Comparison of ENCODE assay signal across 1 cellular context in the genomic region with DNA sequence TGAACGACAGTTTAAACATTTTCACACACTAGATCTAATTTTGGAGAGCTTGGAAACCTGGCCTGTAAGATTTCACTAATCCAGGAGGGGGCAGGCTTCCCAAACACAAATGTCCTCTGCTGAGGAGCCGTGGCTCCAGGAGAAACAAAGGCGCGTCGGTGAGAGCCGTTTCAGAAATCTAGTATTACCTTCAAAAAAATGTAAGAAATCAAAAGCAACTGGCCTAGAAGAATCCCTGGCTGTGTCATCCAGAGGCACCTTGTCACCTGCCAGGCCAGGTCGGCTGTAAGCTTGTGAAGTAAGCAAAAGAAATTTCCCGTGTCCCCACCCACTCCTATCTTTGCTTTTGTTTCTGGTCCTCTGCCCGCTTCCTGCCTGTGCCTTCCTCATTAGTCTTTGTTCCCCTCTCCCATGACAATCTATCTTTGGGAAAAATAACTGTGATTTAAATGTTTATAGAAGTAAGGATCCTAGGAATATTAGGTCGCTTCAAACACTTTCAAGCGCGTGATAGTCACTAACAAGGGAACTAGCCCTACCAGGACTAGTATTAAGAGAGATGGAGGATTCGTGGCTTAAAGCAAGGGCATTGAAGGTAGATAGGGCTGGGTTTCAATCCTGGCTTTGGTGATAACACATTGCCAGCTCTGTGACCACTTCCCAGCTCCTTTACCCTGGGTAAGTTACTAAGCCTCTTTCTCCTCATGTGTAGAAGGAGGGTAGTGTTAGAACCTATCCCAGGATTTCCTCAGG.
TF ChIP-seq lines count a peak whose summit lies in the region.

No MANE protein-coding gene starts in this region.

TF ChIP-seq in HepG2, 621 proteins besides CTCF, POLR2A, EP300 and RAD21 (continued from another document):
- TF ChIP-seq CEBPB (IDR thresholded peaks at IDR 0.05; ENCODE audit: borderline replicate concordance, low read depth, low read length) (no peak), ETV6 (CRISPR knock-in tag; conservative IDR thresholded peaks at IDR 0.05) (no peak), ELF1 (CRISPR knock-in tag; IDR thresholded peaks at IDR 0.05) (no peak), AGO2 (optimal IDR thresholded peaks at IDR 0.05; ENCODE audit: low read depth, low read length) (no peak), MIER2 (CRISPR knock-in tag; IDR thresholded peaks at IDR 0.05) (no peak), ZNF567 (CRISPR knock-in tag; IDR thresholded peaks at IDR 0.05; ENCODE audit: borderline replicate concordance) (no peak), ZNF335 (CRISPR knock-in tag; IDR thresholded peaks at IDR 0.05) (0 out of 2 replicates have a peak, but pooled peaks have one; percentile 34), BCLAF1 (IDR thresholded peaks at IDR 0.05) (no peak), SMARCC2 (IDR thresholded peaks at IDR 0.05) (no peak), ZNF878 (CRISPR knock-in tag; IDR thresholded peaks at IDR 0.05) (no peak), ZSCAN21 (CRISPR knock-in tag; IDR thresholded peaks at IDR 0.05; ENCODE audit: borderline replicate concordance) (no peak), POLR2AphosphoS5 (IDR thresholded peaks at IDR 0.05; ENCODE audit: low read depth, low read length) (no peak), RBM39 (IDR thresholded peaks at IDR 0.05; ENCODE audit: low read depth, low read length, poor library complexity, severe bottlenecking) (no peak), FOSL1 (CRISPR knock-in tag; IDR thresholded peaks at IDR 0.05; ENCODE audit: borderline replicate concordance) (no peak), SYNCRIP (IDR thresholded peaks at IDR 0.05; ENCODE audit: insufficient read depth, low read depth, low read length) (no peak), TSC22D2 (CRISPR knock-in tag; IDR thresholded peaks at IDR 0.05; ENCODE audit: borderline replicate concordance) (no peak), ZKSCAN8 (CRISPR knock-in tag; IDR thresholded peaks at IDR 0.05; ENCODE audit: borderline replicate concordance) (0 out of 2 replicates have a peak, but pooled peaks have one; percentile 45), CAMTA2 (CRISPR knock-in tag; IDR thresholded peaks at IDR 0.05; ENCODE audit: borderline replicate concordance) (no peak), XRCC5 (optimal IDR thresholded peaks at IDR 0.05; ENCODE audit: low read length) (no peak), ZNF687 (CRISPR knock-in tag; IDR thresholded peaks at IDR 0.05) (no peak), TAF15 (IDR thresholded peaks at IDR 0.05; ENCODE audit: low read depth, low read length, poor library complexity, severe bottlenecking) (no peak), ZBTB38 (CRISPR knock-in tag; IDR thresholded peaks at IDR 0.05) (no peak), ZHX1 (CRISPR knock-in tag; IDR thresholded peaks at IDR 0.05; ENCODE audit: low read depth) (no peak), ZNF547 (CRISPR knock-in tag; IDR thresholded peaks at IDR 0.05) (no peak; the same call in 1 of the 2 replicates), PAX8 (CRISPR knock-in tag; IDR thresholded peaks at IDR 0.05; ENCODE audit: borderline replicate concordance) (no peak), ZNF552 (CRISPR knock-in tag; IDR thresholded peaks at IDR 0.05; ENCODE audit: borderline replicate concordance) (no peak), JARID2 (CRISPR knock-in tag; IDR thresholded peaks at IDR 0.05; ENCODE audit: insufficient replicate concordance) (peak; percentile 56), HNF4A (CRISPR knock-in tag; IDR thresholded peaks at IDR 0.05) (no peak), ARID5B (CRISPR knock-in tag; IDR thresholded peaks at IDR 0.05) (peak; percentile 44), MTERF4 (CRISPR knock-in tag; IDR thresholded peaks at IDR 0.05) (no peak), SMC3 (IDR thresholded peaks at IDR 0.05; ENCODE audit: low read length) (peak; percentile 97)
- TF ChIP-seq, protein P1, sequence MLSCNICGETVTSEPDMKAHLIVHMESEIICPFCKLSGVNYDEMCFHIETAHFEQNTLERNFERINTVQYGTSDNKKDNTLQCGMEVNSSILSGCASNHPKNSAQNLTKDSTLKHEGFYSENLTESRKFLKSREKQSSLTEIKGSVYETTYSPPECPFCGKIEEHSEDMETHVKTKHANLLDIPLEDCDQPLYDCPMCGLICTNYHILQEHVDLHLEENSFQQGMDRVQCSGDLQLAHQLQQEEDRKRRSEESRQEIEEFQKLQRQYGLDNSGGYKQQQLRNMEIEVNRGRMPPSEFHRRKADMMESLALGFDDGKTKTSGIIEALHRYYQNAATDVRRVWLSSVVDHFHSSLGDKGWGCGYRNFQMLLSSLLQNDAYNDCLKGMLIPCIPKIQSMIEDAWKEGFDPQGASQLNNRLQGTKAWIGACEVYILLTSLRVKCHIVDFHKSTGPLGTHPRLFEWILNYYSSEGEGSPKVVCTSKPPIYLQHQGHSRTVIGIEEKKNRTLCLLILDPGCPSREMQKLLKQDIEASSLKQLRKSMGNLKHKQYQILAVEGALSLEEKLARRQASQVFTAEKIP (CRISPR knock-in tag; IDR thresholded peaks at IDR 0.05; ENCODE audit: borderline replicate concordance): no peak
- TF ChIP-seq, protein P2, sequence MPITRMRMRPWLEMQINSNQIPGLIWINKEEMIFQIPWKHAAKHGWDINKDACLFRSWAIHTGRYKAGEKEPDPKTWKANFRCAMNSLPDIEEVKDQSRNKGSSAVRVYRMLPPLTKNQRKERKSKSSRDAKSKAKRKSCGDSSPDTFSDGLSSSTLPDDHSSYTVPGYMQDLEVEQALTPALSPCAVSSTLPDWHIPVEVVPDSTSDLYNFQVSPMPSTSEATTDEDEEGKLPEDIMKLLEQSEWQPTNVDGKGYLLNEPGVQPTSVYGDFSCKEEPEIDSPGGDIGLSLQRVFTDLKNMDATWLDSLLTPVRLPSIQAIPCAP (CRISPR knock-in tag; IDR thresholded peaks at IDR 0.05; ENCODE audit: low read depth): no peak
TF ChIP-seq in HepG2: peak in this region for 40.
